ENCODE assay signal across 1 cellular context in genomic region chr1:24933468-24933867, GRCh38.
TF ChIP-seq lines count a peak whose summit lies in the region.

No MANE protein-coding gene starts in this region.

TF ChIP-seq in K562, 482 proteins besides CTCF, POLR2A, EP300 and RAD21 (continued from another document):
- TF ChIP-seq CREB3L1 (IDR thresholded peaks at IDR 0.05; ENCODE audit: borderline replicate concordance, low read depth) = peak; percentile 22; the same call in 1 of the 2 replicates
- TF ChIP-seq CHD2 (IDR thresholded peaks at IDR 0.05; ENCODE audit: low read depth, low read length) = no peak
- TF ChIP-seq MNT (conservative IDR thresholded peaks at IDR 0.05) = no peak
- TF ChIP-seq ZNF318 (IDR thresholded peaks at IDR 0.05; ENCODE audit: borderline replicate concordance in 1 of 2, low read depth in 1 of 2) = no peak
- TF ChIP-seq PBX2 (CRISPR knock-in tag; IDR thresholded peaks at IDR 0.05; ENCODE audit: low read depth) = no peak
- no peak for TF ChIP-seq PBX2 (tag; conservative IDR thresholded peaks at IDR 0.05; ENCODE audit: low read depth)
